In genomic region chr12:6961278-6961694, GRCh38 we compare ENCODE assay signal across 1 cellular context.
A peak's percentile ranks its signal among the peaks of the same experiment; 100 is the strongest.
TF ChIP-seq lines count a peak whose summit lies in the region.

No MANE protein-coding gene starts in this region.

TF ChIP-seq in HEK293, 187 proteins besides CTCF, POLR2A, EP300 and RAD21 (continued from another document):
- TF ChIP-seq GLIS1 (tag by site-specific recombination; IDR thresholded peaks at IDR 0.05) (no peak), YY2 (tag by site-specific recombination; IDR thresholded peaks at IDR 0.05) (peak; percentile 56), ZNF398 (tag by site-specific recombination; IDR thresholded peaks at IDR 0.05) (no peak), SP2 (tag by site-specific recombination; IDR thresholded peaks at IDR 0.05) (peak; percentile 65), SCRT2 (tag by site-specific recombination; IDR thresholded peaks at IDR 0.05) (no peak), ZXDB (tag by site-specific recombination; IDR thresholded peaks at IDR 0.05) (no peak), ZNF174 (tag by site-specific recombination; IDR thresholded peaks at IDR 0.05) (no peak), GFI1B (tag by site-specific recombination; IDR thresholded peaks at IDR 0.05) (no peak), ZNF600 (tag by site-specific recombination; IDR thresholded peaks at IDR 0.05) (peak; percentile 81), ZFHX2 (tag by site-specific recombination; conservative IDR thresholded peaks at IDR 0.05) (peak; percentile 99), ZNF223 (tag by site-specific recombination; IDR thresholded peaks at IDR 0.05) (no peak), YY1 (tag by site-specific recombination; IDR thresholded peaks at IDR 0.05) (no peak), SALL2 (tag by site-specific recombination; IDR thresholded peaks at IDR 0.05; ENCODE audit: borderline replicate concordance) (no peak), KLF10 (tag by site-specific recombination; IDR thresholded peaks at IDR 0.05) (no peak), ZEB2 (tag by site-specific recombination; IDR thresholded peaks at IDR 0.05) (no peak), ZNF37A (tag by site-specific recombination; IDR thresholded peaks at IDR 0.05) (no peak), ZNF621 (tag by site-specific recombination; IDR thresholded peaks at IDR 0.05) (no peak), BCL11A (tag by site-specific recombination; IDR thresholded peaks at IDR 0.05; ENCODE audit: low read depth) (peak; percentile 55; the same call in 1 of the 2 replicates), ZFP37 (tag by site-specific recombination; IDR thresholded peaks at IDR 0.05) (no peak), ZNF292 (tag by site-specific recombination; IDR thresholded peaks at IDR 0.05; ENCODE audit: borderline replicate concordance, low read depth) (no peak), ZNF473 (tag by site-specific recombination; IDR thresholded peaks at IDR 0.05) (no peak), ZNF529 (tag by site-specific recombination; IDR thresholded peaks at IDR 0.05; ENCODE audit: insufficient replicate concordance) (no peak)
- TF ChIP-seq, protein P1, sequence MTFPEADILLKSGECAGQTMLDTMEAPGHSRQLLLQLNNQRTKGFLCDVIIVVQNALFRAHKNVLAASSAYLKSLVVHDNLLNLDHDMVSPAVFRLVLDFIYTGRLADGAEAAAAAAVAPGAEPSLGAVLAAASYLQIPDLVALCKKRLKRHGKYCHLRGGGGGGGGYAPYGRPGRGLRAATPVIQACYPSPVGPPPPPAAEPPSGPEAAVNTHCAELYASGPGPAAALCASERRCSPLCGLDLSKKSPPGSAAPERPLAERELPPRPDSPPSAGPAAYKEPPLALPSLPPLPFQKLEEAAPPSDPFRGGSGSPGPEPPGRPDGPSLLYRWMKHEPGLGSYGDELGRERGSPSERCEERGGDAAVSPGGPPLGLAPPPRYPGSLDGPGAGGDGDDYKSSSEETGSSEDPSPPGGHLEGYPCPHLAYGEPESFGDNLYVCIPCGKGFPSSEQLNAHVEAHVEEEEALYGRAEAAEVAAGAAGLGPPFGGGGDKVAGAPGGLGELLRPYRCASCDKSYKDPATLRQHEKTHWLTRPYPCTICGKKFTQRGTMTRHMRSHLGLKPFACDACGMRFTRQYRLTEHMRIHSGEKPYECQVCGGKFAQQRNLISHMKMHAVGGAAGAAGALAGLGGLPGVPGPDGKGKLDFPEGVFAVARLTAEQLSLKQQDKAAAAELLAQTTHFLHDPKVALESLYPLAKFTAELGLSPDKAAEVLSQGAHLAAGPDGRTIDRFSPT (tag by site-specific recombination; IDR thresholded peaks at IDR 0.05): peak; percentile 73
- TF ChIP-seq, protein P2, sequence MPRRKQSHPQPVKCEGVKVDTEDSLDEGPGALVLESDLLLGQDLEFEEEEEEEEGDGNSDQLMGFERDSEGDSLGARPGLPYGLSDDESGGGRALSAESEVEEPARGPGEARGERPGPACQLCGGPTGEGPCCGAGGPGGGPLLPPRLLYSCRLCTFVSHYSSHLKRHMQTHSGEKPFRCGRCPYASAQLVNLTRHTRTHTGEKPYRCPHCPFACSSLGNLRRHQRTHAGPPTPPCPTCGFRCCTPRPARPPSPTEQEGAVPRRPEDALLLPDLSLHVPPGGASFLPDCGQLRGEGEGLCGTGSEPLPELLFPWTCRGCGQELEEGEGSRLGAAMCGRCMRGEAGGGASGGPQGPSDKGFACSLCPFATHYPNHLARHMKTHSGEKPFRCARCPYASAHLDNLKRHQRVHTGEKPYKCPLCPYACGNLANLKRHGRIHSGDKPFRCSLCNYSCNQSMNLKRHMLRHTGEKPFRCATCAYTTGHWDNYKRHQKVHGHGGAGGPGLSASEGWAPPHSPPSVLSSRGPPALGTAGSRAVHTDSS (tag by site-specific recombination; IDR thresholded peaks at IDR 0.05): no peak
